ENCODE assay signal across 1 cellular context in genomic region chr1:208183977-208184901, GRCh38.
TF ChIP-seq lines count a peak whose summit lies in the region.

No MANE protein-coding gene starts in this region.

TF ChIP-seq in HEK293, 187 proteins besides CTCF, POLR2A, EP300 and RAD21 (continued from another document and continues in another):
- peak; percentile 89; the same call in 1 of the 2 replicates for TF ChIP-seq ZNF692 (tag by site-specific recombination; IDR thresholded peaks at IDR 0.05)
- TF ChIP-seq ZNF19 (tag by site-specific recombination; IDR thresholded peaks at IDR 0.05; ENCODE audit: low read depth): no peak
- no peak for TF ChIP-seq ZNF211 (tag by site-specific recombination; IDR thresholded peaks at IDR 0.05; ENCODE audit: low read depth)
- no peak for TF ChIP-seq ZSCAN18 (tag by site-specific recombination; IDR thresholded peaks at IDR 0.05)
- TF ChIP-seq GLI2 (tag by site-specific recombination; IDR thresholded peaks at IDR 0.05; ENCODE audit: borderline replicate concordance, low read depth): peak; percentile 69; the same call in 1 of the 2 replicates
- no peak for TF ChIP-seq ZNF155 (tag by site-specific recombination; IDR thresholded peaks at IDR 0.05)
- TF ChIP-seq HIC1 (tag by site-specific recombination; IDR thresholded peaks at IDR 0.05): no peak
- no peak for TF ChIP-seq REPIN1 (tag by site-specific recombination; IDR thresholded peaks at IDR 0.05; ENCODE audit: low read depth)
- TF ChIP-seq ZNF549 (tag by site-specific recombination; IDR thresholded peaks at IDR 0.05): no peak
- TF ChIP-seq SCRT2 (tag by site-specific recombination; IDR thresholded peaks at IDR 0.05): peak; percentile 32; the same call in 1 of the 2 replicates
- no peak for TF ChIP-seq RBAK (tag by site-specific recombination; IDR thresholded peaks at IDR 0.05)
- peak; percentile 92 for TF ChIP-seq PRDM10 (tag by site-specific recombination; IDR thresholded peaks at IDR 0.05)
- TF ChIP-seq ZNF366 (tag by site-specific recombination; conservative IDR thresholded peaks at IDR 0.05): peak; percentile 78
- TF ChIP-seq ZNF223 (tag by site-specific recombination; IDR thresholded peaks at IDR 0.05): peak; percentile 94
- no peak for TF ChIP-seq SCRT1 (tag by site-specific recombination; IDR thresholded peaks at IDR 0.05; ENCODE audit: borderline replicate concordance)
- TF ChIP-seq TCF7L2 (IDR thresholded peaks at IDR 0.05; ENCODE audit: borderline replicate concordance, low read depth, low read length): no peak
- TF ChIP-seq ZNF623 (tag by site-specific recombination; IDR thresholded peaks at IDR 0.05): no peak
- peak; percentile 34 for TF ChIP-seq SP2 (tag by site-specific recombination; IDR thresholded peaks at IDR 0.05)
- peak; percentile 55; the same call in 1 of the 2 replicates for TF ChIP-seq ZNF391 (tag by site-specific recombination; IDR thresholded peaks at IDR 0.05; ENCODE audit: borderline replicate concordance, low read depth)
- TF ChIP-seq MYNN (tag by site-specific recombination; IDR thresholded peaks at IDR 0.05; ENCODE audit: borderline replicate concordance): no peak
- no peak for TF ChIP-seq ZNF792 (tag by site-specific recombination; IDR thresholded peaks at IDR 0.05)
- TF ChIP-seq ZNF785 (tag by site-specific recombination; IDR thresholded peaks at IDR 0.05): no peak
- 0 out of 2 replicates have a peak, but pooled peaks have one; percentile 55 for TF ChIP-seq ZFP37 (tag by site-specific recombination; IDR thresholded peaks at IDR 0.05)
- TF ChIP-seq BCL11A (tag by site-specific recombination; IDR thresholded peaks at IDR 0.05; ENCODE audit: low read depth): no peak
- peak; percentile 58 for TF ChIP-seq ZBTB21 (tag by site-specific recombination; IDR thresholded peaks at IDR 0.05)
- no peak for TF ChIP-seq ZNF701 (tag by site-specific recombination; IDR thresholded peaks at IDR 0.05)
- TF ChIP-seq ZNF544 (tag by site-specific recombination; IDR thresholded peaks at IDR 0.05): no peak
- TF ChIP-seq ZFP41 (tag by site-specific recombination; IDR thresholded peaks at IDR 0.05; ENCODE audit: borderline replicate concordance): no peak
- TF ChIP-seq ZNF624 (tag by site-specific recombination; IDR thresholded peaks at IDR 0.05): no peak
- TF ChIP-seq ZNF555 (tag by site-specific recombination; conservative IDR thresholded peaks at IDR 0.05): no peak
- no peak for TF ChIP-seq OVOL3 (tag by site-specific recombination; IDR thresholded peaks at IDR 0.05)
- no peak for TF ChIP-seq ZNF133 (tag by site-specific recombination; IDR thresholded peaks at IDR 0.05)
- no peak for TF ChIP-seq ZNF112 (tag by site-specific recombination; IDR thresholded peaks at IDR 0.05)
- no peak for TF ChIP-seq ZNF37A (tag by site-specific recombination; IDR thresholded peaks at IDR 0.05)
- TF ChIP-seq ZBTB20 (tag by site-specific recombination; IDR thresholded peaks at IDR 0.05): peak; percentile 50; the same call in 1 of the 2 replicates
- no peak for TF ChIP-seq PRDM4 (tag by site-specific recombination; IDR thresholded peaks at IDR 0.05)
- no peak for TF ChIP-seq ZNF645 (tag by site-specific recombination; IDR thresholded peaks at IDR 0.05)
- no peak for TF ChIP-seq ZNF148 (tag by site-specific recombination; IDR thresholded peaks at IDR 0.05; ENCODE audit: borderline replicate concordance)
- TF ChIP-seq ZNF26 (tag by site-specific recombination; IDR thresholded peaks at IDR 0.05): no peak
- TF ChIP-seq ZNF585B (tag by site-specific recombination; IDR thresholded peaks at IDR 0.05): no peak
- TF ChIP-seq ZNF132 (tag by site-specific recombination; IDR thresholded peaks at IDR 0.05; ENCODE audit: borderline replicate concordance): no peak
- TF ChIP-seq ZNF114 (tag by site-specific recombination; IDR thresholded peaks at IDR 0.05): no peak
- no peak for TF ChIP-seq ZBTB7A (tag by site-specific recombination; IDR thresholded peaks at IDR 0.05; ENCODE audit: low read depth)
- no peak for TF ChIP-seq ZNF596 (tag by site-specific recombination; IDR thresholded peaks at IDR 0.05)
- TF ChIP-seq AEBP2 (tag by site-specific recombination; IDR thresholded peaks at IDR 0.05; ENCODE audit: borderline replicate concordance): no peak
- no peak for TF ChIP-seq ZNF146 (tag by site-specific recombination; IDR thresholded peaks at IDR 0.05)
- TF ChIP-seq ZNF558 (tag by site-specific recombination; IDR thresholded peaks at IDR 0.05): no peak
- no peak for TF ChIP-seq ZNF174 (tag by site-specific recombination; IDR thresholded peaks at IDR 0.05)
- no peak for TF ChIP-seq ZNF621 (tag by site-specific recombination; IDR thresholded peaks at IDR 0.05)
- TF ChIP-seq ZBTB17 (tag by site-specific recombination; IDR thresholded peaks at IDR 0.05): peak; percentile 42
